2 cellular contexts compared by ENCODE assay signal in genomic region chr2:55056024-55056521, GRCh38.
TF ChIP-seq lines count a peak whose summit lies in the region.

No MANE protein-coding gene starts in this region.

TF ChIP-seq in HepG2, 621 proteins besides CTCF, POLR2A, EP300 and RAD21 (continued from another document):
- peak in 1 of 2 experiments; percentile 19; a peak in 1 of 4 replicates for TF ChIP-seq ATF4 (CRISPR knock-in tag; IDR thresholded peaks at IDR 0.05)

TF ChIP-seq in WTC11, 78 proteins besides CTCF, POLR2A, EP300 and RAD21 (continued from another document):
- TF ChIP-seq, protein P1, sequence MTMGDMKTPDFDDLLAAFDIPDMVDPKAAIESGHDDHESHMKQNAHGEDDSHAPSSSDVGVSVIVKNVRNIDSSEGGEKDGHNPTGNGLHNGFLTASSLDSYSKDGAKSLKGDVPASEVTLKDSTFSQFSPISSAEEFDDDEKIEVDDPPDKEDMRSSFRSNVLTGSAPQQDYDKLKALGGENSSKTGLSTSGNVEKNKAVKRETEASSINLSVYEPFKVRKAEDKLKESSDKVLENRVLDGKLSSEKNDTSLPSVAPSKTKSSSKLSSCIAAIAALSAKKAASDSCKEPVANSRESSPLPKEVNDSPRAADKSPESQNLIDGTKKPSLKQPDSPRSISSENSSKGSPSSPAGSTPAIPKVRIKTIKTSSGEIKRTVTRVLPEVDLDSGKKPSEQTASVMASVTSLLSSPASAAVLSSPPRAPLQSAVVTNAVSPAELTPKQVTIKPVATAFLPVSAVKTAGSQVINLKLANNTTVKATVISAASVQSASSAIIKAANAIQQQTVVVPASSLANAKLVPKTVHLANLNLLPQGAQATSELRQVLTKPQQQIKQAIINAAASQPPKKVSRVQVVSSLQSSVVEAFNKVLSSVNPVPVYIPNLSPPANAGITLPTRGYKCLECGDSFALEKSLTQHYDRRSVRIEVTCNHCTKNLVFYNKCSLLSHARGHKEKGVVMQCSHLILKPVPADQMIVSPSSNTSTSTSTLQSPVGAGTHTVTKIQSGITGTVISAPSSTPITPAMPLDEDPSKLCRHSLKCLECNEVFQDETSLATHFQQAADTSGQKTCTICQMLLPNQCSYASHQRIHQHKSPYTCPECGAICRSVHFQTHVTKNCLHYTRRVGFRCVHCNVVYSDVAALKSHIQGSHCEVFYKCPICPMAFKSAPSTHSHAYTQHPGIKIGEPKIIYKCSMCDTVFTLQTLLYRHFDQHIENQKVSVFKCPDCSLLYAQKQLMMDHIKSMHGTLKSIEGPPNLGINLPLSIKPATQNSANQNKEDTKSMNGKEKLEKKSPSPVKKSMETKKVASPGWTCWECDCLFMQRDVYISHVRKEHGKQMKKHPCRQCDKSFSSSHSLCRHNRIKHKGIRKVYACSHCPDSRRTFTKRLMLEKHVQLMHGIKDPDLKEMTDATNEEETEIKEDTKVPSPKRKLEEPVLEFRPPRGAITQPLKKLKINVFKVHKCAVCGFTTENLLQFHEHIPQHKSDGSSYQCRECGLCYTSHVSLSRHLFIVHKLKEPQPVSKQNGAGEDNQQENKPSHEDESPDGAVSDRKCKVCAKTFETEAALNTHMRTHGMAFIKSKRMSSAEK (CRISPR knock-in tag; IDR thresholded peaks at IDR 0.05; ENCODE audit: borderline replicate concordance) = no peak
- TF ChIP-seq FOXJ3 (CRISPR knock-in tag; IDR thresholded peaks at IDR 0.05; ENCODE audit: borderline replicate concordance) (no peak), CBFB (CRISPR knock-in tag; IDR thresholded peaks at IDR 0.05; ENCODE audit: low read depth) (no peak), ESRRA (CRISPR knock-in tag; IDR thresholded peaks at IDR 0.05; ENCODE audit: borderline replicate concordance) (no peak), NFYB (CRISPR knock-in tag; conservative IDR thresholded peaks at IDR 0.05; ENCODE audit: low read depth) (no peak), ATF1 (CRISPR knock-in tag; IDR thresholded peaks at IDR 0.05) (no peak), RELA (CRISPR knock-in tag; IDR thresholded peaks at IDR 0.05; ENCODE audit: borderline replicate concordance) (no peak), MYBL2 (CRISPR knock-in tag; IDR thresholded peaks at IDR 0.05) (no peak)
- TF ChIP-seq, protein P2, sequence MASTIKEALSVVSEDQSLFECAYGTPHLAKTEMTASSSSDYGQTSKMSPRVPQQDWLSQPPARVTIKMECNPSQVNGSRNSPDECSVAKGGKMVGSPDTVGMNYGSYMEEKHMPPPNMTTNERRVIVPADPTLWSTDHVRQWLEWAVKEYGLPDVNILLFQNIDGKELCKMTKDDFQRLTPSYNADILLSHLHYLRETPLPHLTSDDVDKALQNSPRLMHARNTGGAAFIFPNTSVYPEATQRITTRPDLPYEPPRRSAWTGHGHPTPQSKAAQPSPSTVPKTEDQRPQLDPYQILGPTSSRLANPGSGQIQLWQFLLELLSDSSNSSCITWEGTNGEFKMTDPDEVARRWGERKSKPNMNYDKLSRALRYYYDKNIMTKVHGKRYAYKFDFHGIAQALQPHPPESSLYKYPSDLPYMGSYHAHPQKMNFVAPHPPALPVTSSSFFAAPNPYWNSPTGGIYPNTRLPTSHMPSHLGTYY (CRISPR knock-in tag; IDR thresholded peaks at IDR 0.05) = no peak
- TF ChIP-seq, protein P3, sequence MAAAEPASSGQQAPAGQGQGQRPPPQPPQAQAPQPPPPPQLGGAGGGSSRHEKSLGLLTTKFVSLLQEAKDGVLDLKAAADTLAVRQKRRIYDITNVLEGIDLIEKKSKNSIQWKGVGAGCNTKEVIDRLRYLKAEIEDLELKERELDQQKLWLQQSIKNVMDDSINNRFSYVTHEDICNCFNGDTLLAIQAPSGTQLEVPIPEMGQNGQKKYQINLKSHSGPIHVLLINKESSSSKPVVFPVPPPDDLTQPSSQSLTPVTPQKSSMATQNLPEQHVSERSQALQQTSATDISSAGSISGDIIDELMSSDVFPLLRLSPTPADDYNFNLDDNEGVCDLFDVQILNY (CRISPR knock-in tag; IDR thresholded peaks at IDR 0.05) = no peak
